Comparison of ENCODE assay signal across 7 cellular contexts in genomic region chr19:58450836-58451357, GRCh38. TPM values are rescaled to one million over a fixed set of nuclear protein-coding genes. Genes with fewer than 3 reads are reported as not detected.
A peak's percentile ranks its signal among the peaks of the same experiment; 100 is the strongest.
DNase-seq lines count a peak whose midpoint lies in the region; ATAC-seq and TF ChIP-seq lines count a peak whose summit lies in the region.

No MANE protein-coding gene starts in this region.

- H3K27me3 ChIP-seq in right lobe of liver (no peaks in the 10 kb centered on the region), tibial nerve (peaks cover 0 to 14% of the 10 kb centered on the region in 2 donors)

- DNase-seq in right lobe of liver (peak in 1 of 3 donors; percentile 47), tibial nerve (ENCODE audit: low spot score in 2 of 2) (peak in 1 of 2 donors; percentile 23), 8988T (no peak)
- DNase-seq in stimulated activated CD4-positive, alpha-beta T cell treated with anti-CD3 and anti-CD28 coated beads, Interleukin-2, amount 100 ng/mL, for 24 hours: no peak

- peak overlapping the region; percentile 88 to 100 (median 94) for H3K4me3 ChIP-seq in right lobe of liver
- H3K4me3 ChIP-seq in tibial nerve: peak overlapping the region; percentile 69 to 96 (median 86)

- H3K36me3 ChIP-seq in right lobe of liver: no peaks in the 10 kb centered on the region
- peaks cover 0 to 21% (median 0%) of the 10 kb centered on the region in 3 donors for H3K36me3 ChIP-seq in tibial nerve

- intact Hi-C loops in right lobe of liver (cut with DNase I): no loop called here

- no peak for TF ChIP-seq POLR2A in right lobe of liver (IDR thresholded peaks at IDR 0.05)
- TF ChIP-seq POLR2A in tibial nerve (IDR thresholded peaks at IDR 0.05): no peak

- no peak for TF ChIP-seq EP300 in tibial nerve (IDR thresholded peaks at IDR 0.05)

- H3K9me3 ChIP-seq in right lobe of liver (no peaks in the 10 kb centered on the region), tibial nerve (no peaks in the 10 kb centered on the region)

- TF ChIP-seq CTCF in right lobe of liver (IDR thresholded peaks at IDR 0.05): no peak
- no peak for TF ChIP-seq CTCF in tibial nerve (IDR thresholded peaks at IDR 0.05)

- ATAC-seq in GM19328 (IDR thresholded peaks at IDR 0.05; ENCODE audit: unreplicated experiment) (peak; percentile 7), HG03378 (IDR thresholded peaks at IDR 0.05; ENCODE audit: unreplicated experiment) (peak; percentile 3), right lobe of liver (peak; percentile 11 to 41 (median 19))

- H3K4me1 ChIP-seq in right lobe of liver: peaks cover 0 to 10% (median 3%) of the 10 kb centered on the region in 4 donors
- H3K4me1 ChIP-seq in tibial nerve: peaks cover 0 to 22% (median 5%) of the 10 kb centered on the region in 4 donors

- 4% methylated on average over 8 of the region's 11 CpGs for WGBS in right lobe of liver (ENCODE audit: insufficient coverage, low coverage, low lambda C conversion rate, missing lambda C conversion rate)
- WGBS in tibial nerve, 2 donors: 7 to 11% methylated on average over 11 of the region's 11 CpGs

- H3K27ac ChIP-seq in angular gyrus (ENCODE audit: low read depth, low read length) (peak overlapping the region; percentile 69), right lobe of liver (no peak overlapping the region), tibial nerve (no peak overlapping the region)

RNA-seq across cellular contexts. Expression of gene ZNF324B, which starts 0.5 kb away (rescaled TPM):
- 1 to 10 TPM; 2.9 to 3.3 (median 2.9) TPM for total RNA-seq in right lobe of liver
- total RNA-seq in tibial nerve: 10 to 100 TPM; 13.6 to 23.4 (median 15.5) TPM

RNA-seq across cellular contexts. Expression of gene ZNF132, which starts 10.9 kb away (rescaled TPM):
- total RNA-seq in right lobe of liver (1 to 10 TPM in 3 of 6 experiments, under 1 TPM in 3; 0.75 to 2.8 (median 1.0) TPM), tibial nerve (10 to 100 TPM in 2 of 4 donors, 1 to 10 TPM in 2; 5.0 to 12.6 (median 8.2) TPM)

RNA-seq across cellular contexts. Expression of gene ZNF324, which starts 16.0 kb away (rescaled TPM):
- 1 to 10 TPM; 2.9 to 4.9 (median 3.8) TPM for total RNA-seq in right lobe of liver
- 10 to 100 TPM; 23.6 to 33.5 (median 30.2) TPM for total RNA-seq in tibial nerve

RNA-seq across cellular contexts. Expression of gene ZNF446, which starts 25.3 kb away (rescaled TPM):
- total RNA-seq in right lobe of liver: 1 to 10 TPM; 1.4 to 5.4 (median 4.1) TPM
- total RNA-seq in tibial nerve: 10 to 100 TPM; 18.4 to 31.6 (median 26.2) TPM

RNA-seq across cellular contexts. Expression of gene ZNF584, which starts 42.4 kb away (rescaled TPM):
- 10 to 100 TPM in 1 of 6 experiments, 1 to 10 TPM in 5; 5.6 to 12.1 (median 6.6) TPM for total RNA-seq in right lobe of liver
- total RNA-seq in tibial nerve: 10 to 100 TPM; 16.4 to 24.6 (median 20.9) TPM

Comparison
In these comparisons a context has a peak if more than half of its experiments do, and no peak if none do; other contexts are left out.
1. RNA of gene ZNF324, which starts 16.0 kb away (total RNA-seq): 23.6 to 33.5 TPM in tibial nerve; 2.9 to 4.9 TPM in right lobe of liver; every median in the first group is over 4 times any median in the second.
2. Peak in every context shown above with its lines, with median percentiles within 50 percentile points of each other: ATAC-seq.